Comparison of ENCODE assay signal across 1 cellular context in the genomic region with DNA sequence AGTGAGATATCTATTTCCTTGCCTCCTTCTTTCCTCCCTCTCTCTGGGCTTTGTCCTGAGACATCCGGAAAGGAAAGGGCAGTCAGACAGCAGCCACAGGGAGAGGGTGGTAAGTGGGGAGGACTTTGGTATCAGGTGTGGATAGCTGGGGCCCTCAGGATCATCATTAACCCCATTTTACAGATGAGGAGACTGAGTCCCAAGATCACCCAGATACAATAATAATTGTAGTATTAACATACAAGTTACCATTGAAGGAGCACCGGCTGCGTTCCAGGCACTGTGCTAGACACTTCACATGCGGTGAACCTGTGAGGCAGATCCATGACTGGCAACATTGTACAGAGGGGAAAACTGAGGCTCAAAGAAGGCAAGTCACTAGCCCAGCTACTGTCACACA.
TF ChIP-seq lines count a peak whose summit lies in the region.

No MANE protein-coding gene starts in this region.

TF ChIP-seq in K562, 482 proteins besides CTCF, POLR2A, EP300 and RAD21 (continued from another document):
- TF ChIP-seq, protein P1, sequence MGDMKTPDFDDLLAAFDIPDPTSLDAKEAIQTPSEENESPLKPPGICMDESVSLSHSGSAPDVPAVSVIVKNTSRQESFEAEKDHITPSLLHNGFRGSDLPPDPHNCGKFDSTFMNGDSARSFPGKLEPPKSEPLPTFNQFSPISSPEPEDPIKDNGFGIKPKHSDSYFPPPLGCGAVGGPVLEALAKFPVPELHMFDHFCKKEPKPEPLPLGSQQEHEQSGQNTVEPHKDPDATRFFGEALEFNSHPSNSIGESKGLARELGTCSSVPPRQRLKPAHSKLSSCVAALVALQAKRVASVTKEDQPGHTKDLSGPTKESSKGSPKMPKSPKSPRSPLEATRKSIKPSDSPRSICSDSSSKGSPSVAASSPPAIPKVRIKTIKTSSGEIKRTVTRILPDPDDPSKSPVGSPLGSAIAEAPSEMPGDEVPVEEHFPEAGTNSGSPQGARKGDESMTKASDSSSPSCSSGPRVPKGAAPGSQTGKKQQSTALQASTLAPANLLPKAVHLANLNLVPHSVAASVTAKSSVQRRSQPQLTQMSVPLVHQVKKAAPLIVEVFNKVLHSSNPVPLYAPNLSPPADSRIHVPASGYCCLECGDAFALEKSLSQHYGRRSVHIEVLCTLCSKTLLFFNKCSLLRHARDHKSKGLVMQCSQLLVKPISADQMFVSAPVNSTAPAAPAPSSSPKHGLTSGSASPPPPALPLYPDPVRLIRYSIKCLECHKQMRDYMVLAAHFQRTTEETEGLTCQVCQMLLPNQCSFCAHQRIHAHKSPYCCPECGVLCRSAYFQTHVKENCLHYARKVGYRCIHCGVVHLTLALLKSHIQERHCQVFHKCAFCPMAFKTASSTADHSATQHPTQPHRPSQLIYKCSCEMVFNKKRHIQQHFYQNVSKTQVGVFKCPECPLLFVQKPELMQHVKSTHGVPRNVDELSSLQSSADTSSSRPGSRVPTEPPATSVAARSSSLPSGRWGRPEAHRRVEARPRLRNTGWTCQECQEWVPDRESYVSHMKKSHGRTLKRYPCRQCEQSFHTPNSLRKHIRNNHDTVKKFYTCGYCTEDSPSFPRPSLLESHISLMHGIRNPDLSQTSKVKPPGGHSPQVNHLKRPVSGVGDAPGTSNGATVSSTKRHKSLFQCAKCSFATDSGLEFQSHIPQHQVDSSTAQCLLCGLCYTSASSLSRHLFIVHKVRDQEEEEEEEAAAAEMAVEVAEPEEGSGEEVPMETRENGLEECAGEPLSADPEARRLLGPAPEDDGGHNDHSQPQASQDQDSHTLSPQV (IDR thresholded peaks at IDR 0.05): no peak
- TF ChIP-seq CBFA2T2 (conservative IDR thresholded peaks at IDR 0.05) (no peak), ETV5 (CRISPR knock-in tag; IDR thresholded peaks at IDR 0.05; ENCODE audit: low read depth) (no peak), ARID2 (IDR thresholded peaks at IDR 0.05) (no peak), ILF3 (IDR thresholded peaks at IDR 0.05; ENCODE audit: borderline replicate concordance) (no peak)
TF ChIP-seq in K562: peak in this region for 2.
